9 cellular contexts compared by ENCODE assay signal in the genomic region with DNA sequence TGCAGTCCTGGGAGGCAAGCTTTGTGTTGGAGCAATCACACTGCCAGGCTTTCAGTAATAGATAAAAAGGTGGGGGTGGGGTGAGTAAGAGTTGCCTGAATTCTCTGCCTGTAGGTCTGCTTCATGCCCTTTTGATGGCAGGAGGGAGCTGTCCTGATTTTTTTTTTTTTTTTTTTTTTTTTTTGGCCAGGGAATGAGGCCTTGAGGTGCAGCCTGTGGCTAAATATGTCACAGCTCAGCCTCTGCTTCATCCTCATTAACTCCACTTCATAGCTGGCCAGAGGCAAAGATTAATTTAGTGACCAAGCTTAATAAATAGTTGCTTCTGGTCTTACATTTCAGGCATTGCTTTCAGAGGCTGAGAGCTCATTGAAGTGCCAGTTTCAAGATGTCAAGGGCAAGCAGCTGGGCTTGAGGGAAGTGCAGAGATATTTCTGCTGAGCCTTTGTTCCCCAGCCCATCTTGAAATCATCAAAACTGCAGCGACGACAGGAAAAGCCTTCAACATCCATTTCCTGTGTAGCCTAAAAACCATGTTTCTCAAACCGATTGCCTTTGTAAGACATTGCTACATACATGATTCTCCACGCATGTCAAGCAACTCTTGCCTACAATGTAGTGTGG.
DNase-seq lines count a peak whose midpoint lies in the region; TF ChIP-seq lines count a peak whose summit lies in the region.
"Had no signal": no experiment of that assay in that cellular context is flagged by ENCODE, and none has a peak within 500 bp of the region (broad histone marks: within the 10 kb centered on the region; RNA-seq: fewer than 3 reads in every experiment).

No MANE protein-coding gene starts in this region.

- WGBS in adrenal gland, 4 donors = 14 to 22% (median 19%) methylated on average over 4 of the region's 4 CpGs

- H3K4me3 ChIP-seq in A673 (ENCODE audit: low read depth, low read length, poor library complexity, severe bottlenecking) = no peak overlapping the region
- H3K4me3 ChIP-seq in HUES6 (ENCODE audit: low read depth, low read length) = no peak overlapping the region
- H3K4me3 ChIP-seq in adrenal gland = no peak overlapping the region

- TF ChIP-seq POLR2A in adrenal gland (IDR thresholded peaks at IDR 0.05) = no peak

- POLR2A ChIA-PET in A673 (lab: Charles Lee; ENCODE audit: low non-redundant PET) = no interaction called here

- H3K27me3 ChIP-seq in A673 (replicated peaks; ENCODE audit: insufficient read depth, low read depth, low read length, poor library complexity) (no peaks in the 10 kb centered on the region), HUES6 (ENCODE audit: control insufficient read depth, insufficient read depth, low read length) (no peaks in the 10 kb centered on the region), adrenal gland (no peaks in the 10 kb centered on the region)

- intact Hi-C loops in A673 (cut with micrococcal nuclease; ENCODE audit: unreplicated experiment) = no loop called here
- intact Hi-C loops in adrenal gland (cut with DNase I) = no loop called here

- H3K4me1 ChIP-seq in A673 (ENCODE audit: insufficient read depth, low read length, poor library complexity, severe bottlenecking) (peaks cover 26% of the 10 kb centered on the region), HUES6 (ENCODE audit: control insufficient read depth, insufficient read depth, low read length) (peaks cover 13% of the 10 kb centered on the region), adrenal gland (replicated peaks in 1 of 2) (peaks cover 14 to 22% of the 10 kb centered on the region in 2 donors)

- TF ChIP-seq CTCF in A673 (conservative IDR thresholded peaks at IDR 0.05; ENCODE audit: low read depth, low read length) (peak; percentile 46; the same call in 1 of the 2 replicates), adrenal gland (IDR thresholded peaks at IDR 0.05) (peak in 3 of 6 experiments; percentile 21 to 55 (median 48))

- CTCF ChIA-PET in A673 (lab: Charles Lee) = interaction anchor here (1.0 kb wide), 1 partner anchor 169 kb away, joined by 7 read pairs; no protein-coding TSS in a partner anchor

- DNase-seq in A673 (ENCODE audit: low spot score) (peak; percentile 90), adrenal gland (peak in 6 of 7 donors; percentile 39 to 74 (median 61)), iPS DF 19.7 (ENCODE audit: low read depth, low spot score) (peak; percentile 52), HPDE6-E6E7 (ENCODE audit: extremely low spot score) (no peak), GF-D8 (lab: John Stamatoyannopoulos, UW) (no peak)
- no peak for DNase-seq in NK-92 treated with Interleukin-12 subunit alpha and Interleukin-12 subunit beta, amount 100 ng/mL, for 24 hours (lab: John Stamatoyannopoulos, UW)
- no peak for DNase-seq in activated CD4-positive, alpha-beta T cell treated with anti-CD3 and anti-CD28 coated beads, Interleukin-2, amount 50 U/mL, for 48 hours
- DNase-seq: activated CD8-positive, alpha-beta T cell treated with anti-CD3 and anti-CD28 coated beads for 36 hours had no signal

- peak overlapping the region; percentile 85 for H3K27ac ChIP-seq in A673 (ENCODE audit: low read depth, low read length, poor library complexity, severe bottlenecking)
- peak overlapping the region; percentile 35; the same call in 1 of the 2 replicates for H3K27ac ChIP-seq in HUES6 (ENCODE audit: low read depth, low read length)
- peak overlapping the region in 4 of 5 donors; percentile 29 to 64 (median 38) for H3K27ac ChIP-seq in adrenal gland

- no TSS peak for BruUV-seq in A673 (replicated peaks; lab: Mats Ljungman, UMichigan)

- H3K9me3 ChIP-seq in A673 (ENCODE audit: low read depth, low read length, poor library complexity, severe bottlenecking) (no peaks in the 10 kb centered on the region), HUES6 (ENCODE audit: control insufficient read depth, insufficient read depth, low read depth, low read length) (no peaks in the 10 kb centered on the region), adrenal gland (replicated peaks in 1 of 3) (no peaks in the 10 kb centered on the region)

- H3K9ac ChIP-seq in HUES6 (ENCODE audit: low read length) = no peak overlapping the region

- H3K36me3 ChIP-seq in A673 (ENCODE audit: insufficient read depth, low read length, poor library complexity, severe bottlenecking) = no peaks in the 10 kb centered on the region
- H3K36me3 ChIP-seq in HUES6 (ENCODE audit: control insufficient read depth, insufficient read depth, low read length) = no peaks in the 10 kb centered on the region
- H3K36me3 ChIP-seq in adrenal gland (replicated peaks in 1 of 2) = no peaks in the 10 kb centered on the region

Comparison
In these comparisons a context has a peak if more than half of its experiments do, and no peak if none do; other contexts are left out.
1. DNase-seq: peak in A673 (single experiment), adrenal gland (6 of 7) and iPS DF 19.7 (single experiment); none in HPDE6-E6E7 (single experiment), NK-92 treated with Interleukin-12 subunit alpha and Interleukin-12 subunit beta, amount 100 ng/mL, for 24 hours (single experiment), GF-D8 (single experiment) and activated CD4-positive, alpha-beta T cell treated with anti-CD3 and anti-CD28 coated beads, Interleukin-2, amount 50 U/mL, for 48 hours (0 of 2).
2. H3K27ac ChIP-seq: peak in every context shown above with its lines; median percentile 85 in A673; 38 in adrenal gland; 35 in HUES6.